Comparison of ENCODE assay signal across 29 cellular contexts in the genomic region with DNA sequence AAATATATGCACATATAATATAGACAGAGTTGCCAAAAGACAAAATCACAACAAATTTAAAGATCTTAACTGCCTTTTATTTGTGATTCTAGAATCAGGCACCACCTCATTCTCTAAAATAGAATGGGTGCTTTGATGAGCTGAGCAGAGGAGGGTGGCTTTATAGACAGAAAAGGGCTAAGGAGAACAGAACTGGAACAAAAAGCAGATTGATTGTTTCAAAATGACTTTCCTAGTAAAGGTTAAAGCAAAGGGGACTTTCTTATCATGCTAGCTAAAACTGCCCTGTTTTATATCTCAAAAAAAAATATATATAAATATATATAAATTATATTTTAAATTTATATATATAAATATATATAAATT.
"Had no signal": no experiment of that assay in that cellular context is flagged by ENCODE, and none has a peak within 500 bp of the region (broad histone marks: within the 10 kb centered on the region; RNA-seq: fewer than 3 reads in every experiment).

No MANE protein-coding gene starts in this region.

- H3K27ac ChIP-seq: left lung, lower lobe of right lung, ovary, skin epidermis, suprapubic skin, thoracic aorta, tibial artery, uterus had no signal

- H3K4me3 ChIP-seq: left lung, lower lobe of right lung, ovary, skin epidermis, suprapubic skin, thoracic aorta, tibial artery, uterus had no signal

- H3K4me1 ChIP-seq: left lung, lower lobe of right lung, suprapubic skin, tibial artery, uterus had no signal

- DNase-seq: hippocampal formation; immature natural killer cell; kidney; left colon; left lung; lower lobe of right lung; mammary epithelial cell; mesenchymal stem cell; naive B cell; natural killer cell; nephron progenitor cell; ovary; retina; right cardiac atrium; stimulated activated CD4-positive, alpha-beta T cell treated with anti-CD3 and anti-CD28 coated beads, Interleukin-12 subunit alpha, Interleukin-12 subunit beta, amount 100 ng/mL, for 4 hours; stimulated activated CD4-positive, alpha-beta T cell treated with anti-CD3 and anti-CD28 coated beads, Interleukin-15, amount 100 ng/mL, for 24 hours; stimulated activated CD4-positive, alpha-beta T cell treated with anti-CD3 and anti-CD28 coated beads, Interleukin-2, amount 100 ng/mL, for 24 hours; stimulated activated CD4-positive, alpha-beta T cell treated with anti-CD3 and anti-CD28 coated beads, Interleukin-4, amount 100 ng/mL, for 1 hour; stimulated activated naive CD4-positive, alpha-beta T cell; tibial artery; uterus had no signal

- H3K9me3 Mint-ChIP-seq: type B pancreatic cell had no signal

- H3K4me3 Mint-ChIP-seq: immature natural killer cell; naive B cell; natural killer cell; nephron progenitor cell; stimulated activated naive CD8-positive, alpha-beta T cell treated with anti-CD3 and anti-CD28 coated beads, Interleukin-15, Interleukin-2, amounts not matched to agents 100 ng/mL and 50 ng/mL, for 24 hours; type B pancreatic cell had no signal

- H3K36me3 ChIP-seq: left lung, lower lobe of right lung, ovary, suprapubic skin, thoracic aorta, tibial artery, uterus had no signal

- H3K9me3 ChIP-seq: lower lobe of right lung, ovary, suprapubic skin, thoracic aorta, tibial artery, uterus had no signal

- FAIRE-seq: islet of Langerhans, kidney had no signal

- H3K27me3 ChIP-seq: left lung, ovary, suprapubic skin, tibial artery, uterus had no signal

- ATAC-seq: left colon, left lung, lower lobe of right lung, natural killer cell, right cardiac atrium, sciatic nerve had no signal

- H3K27ac Mint-ChIP-seq: immature natural killer cell; naive B cell; natural killer cell; nephron progenitor cell; progenitor cell of endocrine pancreas; stimulated activated naive CD8-positive, alpha-beta T cell treated with anti-CD3 and anti-CD28 coated beads, Interleukin-15, Interleukin-2, amounts not matched to agents 100 ng/mL and 50 ng/mL, for 24 hours; type B pancreatic cell had no signal

- H3K4me1 Mint-ChIP-seq: immature natural killer cell, naive B cell, natural killer cell, nephron progenitor cell had no signal

- H3K27me3 Mint-ChIP-seq: naive B cell; progenitor cell of endocrine pancreas; stimulated activated naive CD8-positive, alpha-beta T cell treated with anti-CD3 and anti-CD28 coated beads, Interleukin-15, Interleukin-2, amounts not matched to agents 100 ng/mL and 50 ng/mL, for 24 hours; type B pancreatic cell had no signal

- H3K36me3 Mint-ChIP-seq: immature natural killer cell, naive B cell, natural killer cell had no signal
